Comparison of ENCODE assay signal across 10 cellular contexts in the genomic region with DNA sequence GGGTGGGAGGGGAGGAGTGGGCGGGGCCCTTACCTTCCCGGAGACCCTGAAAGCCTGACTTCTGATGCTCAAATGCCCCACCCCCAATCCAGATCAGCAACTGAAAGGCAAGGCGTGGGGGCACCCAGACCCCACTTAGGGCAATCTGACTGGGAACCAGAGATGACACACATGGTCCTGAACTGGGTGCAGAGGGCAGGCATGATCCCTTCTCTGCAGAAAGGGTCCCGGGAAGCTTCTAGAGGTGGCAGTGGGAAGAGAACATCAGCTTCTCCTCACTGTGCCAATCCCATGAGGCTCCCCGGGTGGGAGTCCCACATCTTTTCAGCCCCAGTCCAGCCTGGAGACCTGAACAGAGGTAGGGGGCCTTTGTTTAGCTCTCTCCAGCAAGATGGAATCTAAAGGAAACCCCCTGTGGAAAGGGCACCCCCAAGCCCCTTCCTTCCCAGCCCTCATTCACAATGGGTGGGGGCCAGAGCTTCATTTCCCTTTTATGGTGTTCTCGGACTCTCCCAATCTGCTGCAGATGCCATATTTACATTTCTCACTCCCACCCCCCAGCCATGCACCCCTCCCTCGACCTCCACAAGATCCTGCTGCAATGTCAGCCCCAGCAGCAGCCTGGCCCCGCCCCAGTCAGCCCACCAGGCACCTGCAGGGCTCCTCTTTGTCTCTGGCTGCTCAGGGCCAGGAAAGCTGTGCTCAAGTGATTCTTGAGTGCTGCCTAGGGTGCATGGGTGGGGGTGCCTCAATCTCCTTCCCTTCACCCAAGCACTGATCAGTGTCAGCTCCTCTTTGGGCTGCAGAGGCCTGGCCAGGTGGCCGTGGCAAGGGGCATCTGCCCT. TPM values are rescaled to one million over a fixed set of nuclear protein-coding genes. Genes with fewer than 3 reads are reported as not detected.
DNase-seq lines count a peak whose midpoint lies in the region; ATAC-seq and TF ChIP-seq lines count a peak whose summit lies in the region.
"Had no signal": no experiment of that assay in that cellular context is flagged by ENCODE, and none has a peak within 500 bp of the region (broad histone marks: within the 10 kb centered on the region; RNA-seq: fewer than 3 reads in every experiment).

No MANE protein-coding gene starts in this region.

- H3K4me1 ChIP-seq in NT2/D1 (ENCODE audit: insufficient read depth, insufficient read length) (peaks cover 59% of the 10 kb centered on the region), ectodermal cell (ENCODE audit: control insufficient read depth, insufficient read depth, low read length) (peaks cover 51% of the 10 kb centered on the region)

- H3K9ac ChIP-seq in NT2/D1 (ENCODE audit: insufficient read length, low read depth) = peak overlapping the region; percentile 25

- no peak overlapping the region for H3K4me3 ChIP-seq in NT2/D1 (ENCODE audit: insufficient read length, low read depth)
- peak overlapping the region; percentile 16 for H3K4me3 ChIP-seq in ectodermal cell (ENCODE audit: insufficient read depth, low read depth, low read length)
- H3K4me3 ChIP-seq in brain microvascular endothelial cell (ENCODE audit: low read depth, low read length) = no peak overlapping the region

- H3K27me3 Mint-ChIP-seq in stimulated activated naive B cell treated with anti-CD40 and anti-IgM and Interleukin-4, amounts not matched to agents 10 μg/mL and 1 μg/mL and 100 μg/mL, for 72 hours = no peaks in the 10 kb centered on the region

- H3K4me1 Mint-ChIP-seq in stimulated activated naive B cell treated with anti-CD40 and anti-IgM and Interleukin-4, amounts not matched to agents 10 μg/mL and 1 μg/mL and 100 μg/mL, for 72 hours = peaks cover 77 to 88% of the 10 kb centered on the region in 2 donors

- peak overlapping the region; percentile 93 for H3K27ac Mint-ChIP-seq in stimulated activated naive B cell treated with anti-CD40 and anti-IgM and Interleukin-4, amounts not matched to agents 10 μg/mL and 1 μg/mL and 100 μg/mL, for 72 hours

- peak overlapping the region; percentile 83 to 86 for H3K4me3 Mint-ChIP-seq in stimulated activated naive B cell treated with anti-CD40 and anti-IgM and Interleukin-4, amounts not matched to agents 10 μg/mL and 1 μg/mL and 100 μg/mL, for 72 hours

- DNase-seq in NCI-H82 (lab: John Stamatoyannopoulos, UW) = peak; percentile 70
- DNase-seq in NCI-H82 treated with DMSO at 0.1 percent for 48 hours (lab: John Stamatoyannopoulos, UW; ENCODE audit: unreplicated experiment) = no peak
- DNase-seq in NT2/D1 (ENCODE audit: low read depth, low spot score) = no peak
- no peak for DNase-seq in stimulated activated naive B cell treated with anti-CD40 and anti-IgM and Interleukin-4, amounts not matched to agents 10 μg/mL and 1 μg/mL and 100 μg/mL, for 72 hours
- no peak for DNase-seq in brain microvascular endothelial cell
- DNase-seq: mammary epithelial cell, NCI-H526 treated with DMSO at 0.1 percent for 48 hours had no signal

- H3K36me3 Mint-ChIP-seq in stimulated activated naive B cell treated with anti-CD40 and anti-IgM and Interleukin-4, amounts not matched to agents 10 μg/mL and 1 μg/mL and 100 μg/mL, for 72 hours = peaks cover 2 to 3% of the 10 kb centered on the region in 2 donors

- 25 to 27% methylated on average over 9 of the region's 9 CpGs for WGBS in ectodermal cell, 2 experiments

- no peaks in the 10 kb centered on the region for H3K9me3 Mint-ChIP-seq in stimulated activated naive B cell treated with anti-CD40 and anti-IgM and Interleukin-4, amounts not matched to agents 10 μg/mL and 1 μg/mL and 100 μg/mL, for 72 hours

- no peak for TF ChIP-seq CTCF in brain microvascular endothelial cell (IDR thresholded peaks at IDR 0.05; ENCODE audit: low read depth, low read length, missing control alignments)

- no peaks in the 10 kb centered on the region for H3K36me3 ChIP-seq in NT2/D1 (ENCODE audit: insufficient read depth, insufficient read length, low read length)
- H3K36me3 ChIP-seq in ectodermal cell (ENCODE audit: control insufficient read depth, insufficient read depth, low read length) = no peaks in the 10 kb centered on the region
- H3K36me3 ChIP-seq in brain microvascular endothelial cell (replicated peaks) = no peaks in the 10 kb centered on the region

- H3K27me3 ChIP-seq in NT2/D1 (ENCODE audit: insufficient read depth, insufficient read length) = peaks cover 15% of the 10 kb centered on the region
- peaks cover 15% of the 10 kb centered on the region for H3K27me3 ChIP-seq in ectodermal cell (ENCODE audit: control insufficient read depth, insufficient read depth, low read length, poor library complexity, severe bottlenecking)
- H3K27me3 ChIP-seq in brain microvascular endothelial cell (replicated peaks) = no peaks in the 10 kb centered on the region

- H3K9me3 ChIP-seq in NT2/D1 (ENCODE audit: insufficient read depth, low read length) (no peaks in the 10 kb centered on the region), ectodermal cell (ENCODE audit: control insufficient read depth, low read length) (no peaks in the 10 kb centered on the region)

- no peak for ATAC-seq in stimulated activated naive B cell treated with anti-CD40 and anti-IgM and Interleukin-4, amounts not matched to agents 10 μg/mL and 1 μg/mL and 100 μg/mL, for 72 hours (replicated peaks)
- no peak for ATAC-seq in GM19023 (IDR thresholded peaks at IDR 0.05; ENCODE audit: unreplicated experiment)
- ATAC-seq in GM21390 (IDR thresholded peaks at IDR 0.05; ENCODE audit: unreplicated experiment) = no peak

- H3K27ac ChIP-seq in ectodermal cell (ENCODE audit: insufficient read depth, low read depth, low read length, poor library complexity, severe bottlenecking) (no peak overlapping the region), brain microvascular endothelial cell (no peak overlapping the region)

- in situ Hi-C loops in brain microvascular endothelial cell (cut with HindIII; ENCODE audit: low pct_ligation_motif_present, low sequenced_read_pairs) = no loop called here

RNA-seq across cellular contexts. Expression of gene KIF21B, which starts 2.0 kb away (rescaled TPM):
- 11.4 TPM for polyA plus RNA-seq in ectodermal cell (2013, experiment 1 of 4)
- polyA plus RNA-seq in ectodermal cell (2013, experiment 2 of 4) = 12.6 TPM
- 10.6 TPM for polyA plus RNA-seq in ectodermal cell (2013, experiment 3 of 4)
- polyA plus RNA-seq in ectodermal cell (2013, experiment 4 of 4) = 11.5 TPM
